31 cellular contexts compared by ENCODE assay signal in genomic region chr20:51587145-51587544, GRCh38. TPM values are rescaled to one million over a fixed set of nuclear protein-coding genes. Genes with fewer than 3 reads are reported as not detected.
"Had no signal": no experiment of that assay in that cellular context is flagged by ENCODE, and none has a peak within 500 bp of the region (broad histone marks: within the 10 kb centered on the region; RNA-seq: fewer than 3 reads in every experiment).

No MANE protein-coding gene starts in this region.

- H3K27me3 ChIP-seq: brain microvascular endothelial cell, MG63, SJCRH30 had no signal

- H3K9me3 ChIP-seq: MG63, SJCRH30 had no signal

- H3K4me3 ChIP-seq: MG63, SJCRH30, SK-N-MC had no signal

- H3K4me1 ChIP-seq: SJCRH30 had no signal

- ATAC-seq: activated CD8-positive, alpha-beta T cell treated with anti-CD3 and anti-CD28 coated beads for 36 hours; activated T-cell treated with anti-CD3 and anti-CD28 coated beads, Interleukin-2, amount 50 U/mL, for 72 hours; activated T-helper 17 cell treated with anti-CD3 and anti-CD28 coated beads, Interleukin-2, amount 50 U/mL, for 72 hours; Panc1 had no signal

- DNase-seq: activated CD4-positive, alpha-beta T cell treated with anti-CD3 and anti-CD28 coated beads, Interleukin-2, amount 10 ng/mL, durations not matched to agents 24 days and 14 days; activated CD4-positive, alpha-beta T cell treated with anti-CD3 and anti-CD28 coated beads, Interleukin-2, amount 50 U/mL, for 4 hours; activated CD8-positive, alpha-beta T cell treated with anti-CD3 and anti-CD28 coated beads for 36 hours; activated effector memory CD4-positive, alpha-beta T cell treated with anti-CD3 and anti-CD28 coated beads, Interleukin-2, amount 50 U/mL, for 16 hours; activated naive CD4-positive, alpha-beta T cell; activated naive CD4-positive, alpha-beta T cell treated with anti-CD3 and anti-CD28 coated beads, Interleukin-2, amount 50 U/mL, for 16 hours; activated naive CD8-positive, alpha-beta T cell treated with anti-CD3 and anti-CD28 coated beads for 36 hours; activated T-cell treated with anti-CD3 and anti-CD28 coated beads, Interleukin-2, amount 50 U/mL, for 1 hour; activated T-cell treated with anti-CD3 and anti-CD28 coated beads, Interleukin-2, amount 50 U/mL, for 72 hours; amniotic stem cell; aorta; brain microvascular endothelial cell; central memory CD4-positive, alpha-beta T cell; Kasumi-1; MG63; NCI-H1048; NCI-H1105 treated with DMSO at 0.1 percent for 48 hours; NCI-H1436; NCI-H1694; NCI-H1930; NCI-H2081 treated with DMSO at 0.1 percent for 48 hours; NCI-H226; NCI-H446 treated with DMSO at 0.1 percent for 48 hours; NCI-H524; NCI-H748 treated with DMSO at 0.1 percent for 48 hours; SHP77; SJCRH30 had no signal

- H3K27ac ChIP-seq: brain microvascular endothelial cell, SJCRH30, SK-N-MC had no signal

- H3K36me3 ChIP-seq: brain microvascular endothelial cell, MG63, SJCRH30 had no signal

- FAIRE-seq: TTC549 had no signal

RNA-seq across cellular contexts. Expression of gene NFATC2, which starts 44.6 kb away (rescaled TPM):
- total RNA-seq: SJCRH30 had no signal
